1 cellular context compared by ENCODE assay signal in genomic region chr7:36366649-36367560, GRCh38.
A peak's percentile ranks its signal among the peaks of the same experiment; 100 is the strongest.
TF ChIP-seq lines count a peak whose summit lies in the region.

No MANE protein-coding gene starts in this region.

TF ChIP-seq in GM12878, 131 proteins besides CTCF, POLR2A, EP300 and RAD21 (continued from another document):
- TF ChIP-seq BCL3 (IDR thresholded peaks at IDR 0.05; ENCODE audit: borderline replicate concordance, insufficient read depth, low read depth, low read length, poor library complexity, severe bottlenecking), result no peak
- TF ChIP-seq ZNF592 (IDR thresholded peaks at IDR 0.05), result no peak
- no peak for TF ChIP-seq SUPT20H (IDR thresholded peaks at IDR 0.05; ENCODE audit: borderline replicate concordance, control insufficient read depth, low read depth, low read length)
- 0 out of 2 replicates have a peak, but pooled peaks have one; percentile 43 for TF ChIP-seq CHD2 (IDR thresholded peaks at IDR 0.05; ENCODE audit: borderline replicate concordance, low read depth, low read length)
- TF ChIP-seq EZH2 (IDR thresholded peaks at IDR 0.05; ENCODE audit: borderline replicate concordance, control insufficient read depth, low read depth, low read length), result no peak
- no peak for TF ChIP-seq MAX (IDR thresholded peaks at IDR 0.05; ENCODE audit: low read depth, low read length)
- no peak for TF ChIP-seq RCOR1 (conservative IDR thresholded peaks at IDR 0.05; ENCODE audit: low read depth, low read length)
- TF ChIP-seq TCF12 (IDR thresholded peaks at IDR 0.05; ENCODE audit: low read depth, low read length), result peak; percentile 30; the same call in 1 of the 2 replicates
- TF ChIP-seq CBFB (IDR thresholded peaks at IDR 0.05; ENCODE audit: low read depth), result no peak
- TF ChIP-seq ZBED1 (IDR thresholded peaks at IDR 0.05; ENCODE audit: borderline replicate concordance), result no peak
- TF ChIP-seq ETV6 (conservative IDR thresholded peaks at IDR 0.05 in 1 of 2, IDR thresholded peaks at IDR 0.05 in 1 of 2; ENCODE audit: borderline replicate concordance in 1 of 2, low read depth in 1 of 2), result no peak
- TF ChIP-seq NR2F1 (conservative IDR thresholded peaks at IDR 0.05), result peak; percentile 82
- 0 out of 2 replicates have a peak, but pooled peaks have one; percentile 79 for TF ChIP-seq STAT1 (conservative IDR thresholded peaks at IDR 0.05)
- TF ChIP-seq SREBF1 (IDR thresholded peaks at IDR 0.05; ENCODE audit: low read length), result peak; percentile 59; the same call in 1 of the 2 replicates
- TF ChIP-seq BACH1 (IDR thresholded peaks at IDR 0.05; ENCODE audit: borderline replicate concordance), result peak; percentile 81
- TF ChIP-seq IRF3 (IDR thresholded peaks at IDR 0.05), result no peak
- TF ChIP-seq BCL11A (IDR thresholded peaks at IDR 0.05; ENCODE audit: low read depth, low read length), result no peak
TF ChIP-seq in GM12878: peak in this region for 32.
